ENCODE assay signal across 35 cellular contexts in genomic region chr20:44456611-44457010, GRCh38.
"Had no signal": no experiment of that assay in that cellular context is flagged by ENCODE, and none has a peak within 500 bp of the region (broad histone marks: within the 10 kb centered on the region; RNA-seq: fewer than 3 reads in every experiment).

No MANE protein-coding gene starts in this region.

- H3K36me3 ChIP-seq: brain microvascular endothelial cell, esophagus muscularis mucosa, gastrocnemius medialis had no signal

- H3K27me3 Mint-ChIP-seq: activated CD4-positive, alpha-beta memory T cell treated with anti-CD3 and anti-CD28 coated beads for 36 hours; activated CD4-positive, alpha-beta T cell treated with anti-CD3 and anti-CD28 coated beads for 36 hours; activated CD8-positive, alpha-beta memory T cell treated with anti-CD3 and anti-CD28 coated beads, Interleukin-2, amount 10 ng/mL, durations not matched to agents 7 days and 5 days; activated naive CD8-positive, alpha-beta T cell; activated T-helper 17 cell treated with anti-CD3 and anti-CD28 coated beads, Interleukin-2, amount 50 U/mL, for 72 hours; central memory CD8-positive, alpha-beta T cell; dendritic cell treated with granulocyte-macrophage colony-stimulating factor and Interleukin-4, amounts not matched to agents 40 ng/mL and 50 ng/mL, for 4 days; effector memory CD8-positive, alpha-beta T cell; T-helper 17 cell had no signal

- H3K4me3 Mint-ChIP-seq: activated CD4-positive, alpha-beta memory T cell treated with anti-CD3 and anti-CD28 coated beads for 36 hours; activated CD4-positive, alpha-beta T cell treated with anti-CD3 and anti-CD28 coated beads for 36 hours; activated CD4-positive, alpha-beta T cell treated with anti-CD3 and anti-CD28 coated beads, Interleukin-2, amount 10 ng/mL, durations not matched to agents 24 days and 14 days; activated CD8-positive, alpha-beta memory T cell treated with anti-CD3 and anti-CD28 coated beads, Interleukin-2, amount 10 ng/mL, durations not matched to agents 7 days and 5 days; activated CD8-positive, alpha-beta T cell treated with anti-CD3 and anti-CD28 coated beads, Interleukin-2, amount 10 ng/mL, durations not matched to agents 7 days and 5 days; activated naive CD8-positive, alpha-beta T cell; activated T-cell treated with anti-CD3 and anti-CD28 coated beads, Interleukin-2, amount 50 U/mL, for 72 hours; activated T-helper 17 cell treated with anti-CD3 and anti-CD28 coated beads, Interleukin-2, amount 50 U/mL, for 72 hours; central memory CD8-positive, alpha-beta T cell; dendritic cell treated with granulocyte-macrophage colony-stimulating factor and Interleukin-4, amounts not matched to agents 40 ng/mL and 50 ng/mL, for 4 days; effector memory CD8-positive, alpha-beta T cell; T-helper 17 cell; T-helper 2 cell treated with Interferon-gamma antibody and Interleukin-4, amounts not matched to agents 5 μg/mL and 100 μg/mL, for 36 hours had no signal

- H3K4me3 ChIP-seq: coronary artery, dorsolateral prefrontal cortex, esophagus muscularis mucosa, gastrocnemius medialis had no signal

- H3K4me1 ChIP-seq: esophagus muscularis mucosa, foreskin keratinocyte, gastrocnemius medialis had no signal

- H3K9me3 ChIP-seq: esophagus muscularis mucosa, gastrocnemius medialis had no signal

- FAIRE-seq: astrocyte, bronchial epithelial cell had no signal

- H3K27me3 ChIP-seq: brain microvascular endothelial cell, dorsolateral prefrontal cortex, esophagus muscularis mucosa, foreskin keratinocyte, gastrocnemius medialis had no signal

- H3K4me1 Mint-ChIP-seq: activated CD4-positive, alpha-beta T cell treated with anti-CD3 and anti-CD28 coated beads for 36 hours; activated CD4-positive, alpha-beta T cell treated with anti-CD3 and anti-CD28 coated beads, Interleukin-2, amount 10 ng/mL, durations not matched to agents 24 days and 14 days; activated CD8-positive, alpha-beta memory T cell treated with anti-CD3 and anti-CD28 coated beads, Interleukin-2, amount 10 ng/mL, durations not matched to agents 7 days and 5 days; activated T-helper 17 cell treated with anti-CD3 and anti-CD28 coated beads, Interleukin-2, amount 50 U/mL, for 72 hours; central memory CD8-positive, alpha-beta T cell; T-helper 17 cell had no signal

- DNase-seq: activated CD4-positive, alpha-beta memory T cell treated with anti-CD3 and anti-CD28 coated beads for 36 hours; activated CD4-positive, alpha-beta T cell treated with anti-CD3 and anti-CD28 coated beads for 36 hours; activated CD4-positive, alpha-beta T cell treated with anti-CD3 and anti-CD28 coated beads, Interleukin-2, amount 10 ng/mL, durations not matched to agents 24 days and 14 days; activated CD4-positive, CD25-positive, alpha-beta regulatory T cell; activated CD4-positive, CD25-positive, alpha-beta regulatory T cell treated with anti-CD3 and anti-CD28 coated beads, Interleukin-2, amount 50 U/mL, for 72 hours; activated CD8-positive, alpha-beta memory T cell treated with anti-CD3 and anti-CD28 coated beads, Interleukin-2, amount 10 ng/mL, durations not matched to agents 7 days and 5 days; activated CD8-positive, alpha-beta memory T cell treated with anti-CD3 and anti-CD28 coated beads, Interleukin-2, amount 50 U/mL, for 4 hours; activated CD8-positive, alpha-beta T cell treated with anti-CD3 and anti-CD28 coated beads, Interleukin-2, amount 10 ng/mL, durations not matched to agents 7 days and 5 days; activated effector memory CD4-positive, alpha-beta T cell treated with Interleukin-2 at 50 U/mL for 16 hours; activated gamma-delta T cell treated with Interleukin-2 at 50 U/mL for 16 hours; activated naive CD4-positive, alpha-beta T cell treated with anti-CD3 and anti-CD28 coated beads, Interleukin-2, amount 50 U/mL, for 16 hours; activated naive CD4-positive, alpha-beta T cell treated with Interleukin-2 at 50 U/mL for 16 hours; activated T-cell treated with anti-CD3 and anti-CD28 coated beads, Interleukin-2, amount 50 U/mL, for 1 hour; activated T-cell treated with anti-CD3 and anti-CD28 coated beads, Interleukin-2, amount 50 U/mL, for 72 hours; amniotic stem cell; anterior cingulate cortex; brain microvascular endothelial cell; dorsolateral prefrontal cortex; effector CD4-positive, alpha-beta T cell; effector memory CD8-positive, alpha-beta T cell; foreskin keratinocyte; gastrocnemius medialis; glutamatergic neuron; T-helper 1 cell; T-helper 17 cell; T1000 had no signal

- H3K9me3 Mint-ChIP-seq: activated CD4-positive, alpha-beta memory T cell treated with anti-CD3 and anti-CD28 coated beads for 36 hours; activated CD4-positive, alpha-beta T cell treated with anti-CD3 and anti-CD28 coated beads, Interleukin-2, amount 10 ng/mL, durations not matched to agents 24 days and 14 days; activated T-cell treated with anti-CD3 and anti-CD28 coated beads, Interleukin-2, amount 50 U/mL, for 72 hours; activated T-helper 17 cell treated with anti-CD3 and anti-CD28 coated beads, Interleukin-2, amount 50 U/mL, for 72 hours; central memory CD8-positive, alpha-beta T cell; dendritic cell treated with granulocyte-macrophage colony-stimulating factor and Interleukin-4, amounts not matched to agents 40 ng/mL and 50 ng/mL, for 4 days; effector memory CD8-positive, alpha-beta T cell; T-helper 2 cell treated with Interferon-gamma antibody and Interleukin-4, amounts not matched to agents 5 μg/mL and 100 μg/mL, for 36 hours had no signal

- H3K36me3 Mint-ChIP-seq: activated CD4-positive, alpha-beta memory T cell treated with anti-CD3 and anti-CD28 coated beads for 36 hours; activated CD8-positive, alpha-beta memory T cell treated with anti-CD3 and anti-CD28 coated beads, Interleukin-2, amount 10 ng/mL, durations not matched to agents 7 days and 5 days; activated naive CD8-positive, alpha-beta T cell had no signal

- H3K27ac ChIP-seq: brain microvascular endothelial cell, coronary artery, dorsolateral prefrontal cortex, esophagus muscularis mucosa, foreskin keratinocyte, gastrocnemius medialis had no signal

- H3K27ac Mint-ChIP-seq: activated CD4-positive, alpha-beta memory T cell treated with anti-CD3 and anti-CD28 coated beads for 36 hours; activated CD4-positive, alpha-beta T cell treated with anti-CD3 and anti-CD28 coated beads for 36 hours; activated CD4-positive, alpha-beta T cell treated with anti-CD3 and anti-CD28 coated beads, Interleukin-2, amount 10 ng/mL, durations not matched to agents 24 days and 14 days; activated CD8-positive, alpha-beta memory T cell treated with anti-CD3 and anti-CD28 coated beads, Interleukin-2, amount 10 ng/mL, durations not matched to agents 7 days and 5 days; activated CD8-positive, alpha-beta T cell treated with anti-CD3 and anti-CD28 coated beads, Interleukin-2, amount 10 ng/mL, durations not matched to agents 7 days and 5 days; activated naive CD8-positive, alpha-beta T cell; activated T-cell treated with anti-CD3 and anti-CD28 coated beads, Interleukin-2, amount 50 U/mL, for 72 hours; activated T-helper 17 cell treated with anti-CD3 and anti-CD28 coated beads, Interleukin-2, amount 50 U/mL, for 72 hours; effector memory CD8-positive, alpha-beta T cell; T-helper 17 cell; T-helper 2 cell treated with Interferon-gamma antibody and Interleukin-4, amounts not matched to agents 5 μg/mL and 100 μg/mL, for 36 hours had no signal

- ATAC-seq: activated CD4-positive, alpha-beta T cell treated with anti-CD3 and anti-CD28 coated beads for 36 hours; activated CD8-positive, alpha-beta memory T cell treated with anti-CD3 and anti-CD28 coated beads, Interleukin-2, amount 10 ng/mL, durations not matched to agents 7 days and 5 days; activated CD8-positive, alpha-beta T cell treated with anti-CD3 and anti-CD28 coated beads, Interleukin-2, amount 10 ng/mL, durations not matched to agents 7 days and 5 days; activated T-cell treated with anti-CD3 and anti-CD28 coated beads, Interleukin-2, amount 50 U/mL, for 72 hours; activated T-helper 17 cell treated with anti-CD3 and anti-CD28 coated beads, Interleukin-2, amount 50 U/mL, for 72 hours; effector memory CD8-positive, alpha-beta T cell; foreskin keratinocyte; gastrocnemius medialis; T-helper 17 cell had no signal
